ENCODE assay signal across 21 cellular contexts in genomic region chr1:238329671-238330070, GRCh38.
"Had no signal": no experiment of that assay in that cellular context is flagged by ENCODE, and none has a peak within 500 bp of the region (broad histone marks: within the 10 kb centered on the region; RNA-seq: fewer than 3 reads in every experiment).

No MANE protein-coding gene starts in this region.

- H3K27me3 ChIP-seq: breast epithelium, thyroid gland had no signal

- H3K4me1 ChIP-seq: breast epithelium, parathyroid adenoma, thyroid gland had no signal

- DNase-seq: activated CD4-positive, alpha-beta T cell treated with anti-CD3 and anti-CD28 coated beads for 48 hours; activated CD4-positive, CD25-positive, alpha-beta regulatory T cell; activated CD8-positive, alpha-beta T cell treated with anti-CD3 and anti-CD28 coated beads for 36 hours; activated effector memory CD4-positive, alpha-beta T cell treated with Interleukin-2 at 50 U/mL for 16 hours; activated naive CD4-positive, alpha-beta T cell treated with anti-CD3 and anti-CD28 coated beads, Interleukin-2, amount 10 ng/mL, durations not matched to agents 7 days and 5 days; activated naive CD8-positive, alpha-beta T cell treated with anti-CD3 and anti-CD28 coated beads, Interleukin-2, amount 50 U/mL, for 24 hours; activated T-cell treated with anti-CD3 and anti-CD28 coated beads, Interleukin-2, amount 50 U/mL, for 48 hours; erythroblast; foreskin melanocyte; left cardiac atrium; retina; stimulated activated CD4-positive, alpha-beta T cell treated with anti-CD3 and anti-CD28 coated beads, Interleukin-12 subunit alpha, Interleukin-12 subunit beta, amount 100 ng/mL, for 4 hours; stimulated activated CD4-positive, alpha-beta T cell treated with anti-CD3 and anti-CD28 coated beads, Interleukin-1b, Interleukin-23, amount 100 ng/mL, for 48 hours; stimulated activated CD8-positive, alpha-beta memory T cell treated with anti-CD3 and anti-CD28 coated beads, Interleukin-4, amount 100 ng/mL, for 48 hours; stimulated activated naive CD4-positive, alpha-beta T cell; T-helper 9 cell; thyroid gland had no signal

- H3K4me3 Mint-ChIP-seq: activated CD8-positive, alpha-beta T cell treated with anti-CD3 and anti-CD28 coated beads for 36 hours; activated naive CD4-positive, alpha-beta T cell treated with anti-CD3 and anti-CD28 coated beads, Interleukin-2, amount 10 ng/mL, durations not matched to agents 7 days and 5 days; activated naive CD8-positive, alpha-beta T cell treated with anti-CD3 and anti-CD28 coated beads, Interleukin-2, amount 50 U/mL, for 24 hours; natural killer cell treated with Interleukin-12 subunit alpha and Interleukin-12 subunit beta and Interleukin-15 and Interleukin-18, amount 100 ng/mL, for 72 hours had no signal

- H2AFZ ChIP-seq: parathyroid adenoma had no signal

- H3K4me3 ChIP-seq: breast epithelium, coronary artery, thyroid gland had no signal

- ATAC-seq: activated CD8-positive, alpha-beta T cell treated with anti-CD3 and anti-CD28 coated beads for 36 hours; activated naive CD8-positive, alpha-beta T cell treated with anti-CD3 and anti-CD28 coated beads, Interleukin-2, amount 50 U/mL, for 24 hours; left cardiac atrium; natural killer cell treated with Interleukin-12 subunit alpha and Interleukin-12 subunit beta and Interleukin-15 and Interleukin-18, amount 100 ng/mL, for 72 hours had no signal

- H3K79me2 ChIP-seq: parathyroid adenoma had no signal

- H3K9ac ChIP-seq: parathyroid adenoma had no signal

- H3K4me1 Mint-ChIP-seq: activated naive CD4-positive, alpha-beta T cell treated with anti-CD3 and anti-CD28 coated beads, Interleukin-2, amount 10 ng/mL, durations not matched to agents 7 days and 5 days; activated naive CD8-positive, alpha-beta T cell treated with anti-CD3 and anti-CD28 coated beads, Interleukin-2, amount 50 U/mL, for 24 hours had no signal

- H3K36me3 ChIP-seq: breast epithelium, thyroid gland had no signal

- H3K36me3 Mint-ChIP-seq: activated naive CD4-positive, alpha-beta T cell treated with anti-CD3 and anti-CD28 coated beads, Interleukin-2, amount 10 ng/mL, durations not matched to agents 7 days and 5 days had no signal

- H3K27me3 Mint-ChIP-seq: activated CD8-positive, alpha-beta T cell treated with anti-CD3 and anti-CD28 coated beads for 36 hours; activated naive CD4-positive, alpha-beta T cell treated with anti-CD3 and anti-CD28 coated beads, Interleukin-2, amount 10 ng/mL, durations not matched to agents 7 days and 5 days; activated naive CD8-positive, alpha-beta T cell treated with anti-CD3 and anti-CD28 coated beads, Interleukin-2, amount 50 U/mL, for 24 hours; natural killer cell treated with Interleukin-12 subunit alpha and Interleukin-12 subunit beta and Interleukin-15 and Interleukin-18, amount 100 ng/mL, for 72 hours had no signal

- H3K9me3 ChIP-seq: breast epithelium, thyroid gland had no signal

- H3K27ac Mint-ChIP-seq: activated CD8-positive, alpha-beta T cell treated with anti-CD3 and anti-CD28 coated beads for 36 hours; activated naive CD4-positive, alpha-beta T cell treated with anti-CD3 and anti-CD28 coated beads, Interleukin-2, amount 10 ng/mL, durations not matched to agents 7 days and 5 days; activated naive CD8-positive, alpha-beta T cell treated with anti-CD3 and anti-CD28 coated beads, Interleukin-2, amount 50 U/mL, for 24 hours; natural killer cell treated with Interleukin-12 subunit alpha and Interleukin-12 subunit beta and Interleukin-15 and Interleukin-18, amount 100 ng/mL, for 72 hours had no signal

- H3K27ac ChIP-seq: breast epithelium, coronary artery, parathyroid adenoma, thyroid gland had no signal
